In the genomic region with DNA sequence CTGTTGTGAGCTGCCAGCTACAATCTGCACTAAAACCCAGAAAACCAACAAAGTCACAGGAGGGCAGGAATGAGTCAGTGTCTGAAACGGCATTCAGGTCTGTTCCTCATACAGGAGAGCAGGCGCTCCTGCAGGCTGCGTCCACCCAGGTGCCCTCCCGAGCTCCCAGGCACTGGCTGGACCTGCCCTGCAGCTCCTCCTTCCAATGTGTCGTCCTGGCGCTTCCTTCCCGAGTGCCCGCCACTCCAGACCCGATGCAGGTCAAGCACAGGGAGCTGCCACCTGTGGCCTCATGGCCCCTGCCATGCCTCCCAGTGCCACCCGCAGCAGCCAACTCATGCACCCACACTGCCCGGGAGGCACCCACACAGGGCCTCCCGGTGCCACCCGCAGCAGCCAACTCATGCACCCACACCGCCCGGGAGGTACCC, we compare ENCODE assay signal across 1 cellular context.
TF ChIP-seq lines count a peak whose summit lies in the region.

No MANE protein-coding gene starts in this region.

TF ChIP-seq in K562, 482 proteins besides CTCF, POLR2A, EP300 and RAD21:
- TF ChIP-seq POLR2G (IDR thresholded peaks at IDR 0.05; ENCODE audit: low read depth, low read length) (peak; percentile 45; the same call in 1 of the 2 replicates), MAFG (tag; conservative IDR thresholded peaks at IDR 0.05) (no peak), ELF2 (CRISPR knock-in tag; IDR thresholded peaks at IDR 0.05) (no peak), RBFOX2 (IDR thresholded peaks at IDR 0.05; ENCODE audit: low read depth, low read length) (0 out of 2 replicates have a peak, but pooled peaks have one; percentile 35)
